Comparison of ENCODE assay signal across 8 cellular contexts in the genomic region with DNA sequence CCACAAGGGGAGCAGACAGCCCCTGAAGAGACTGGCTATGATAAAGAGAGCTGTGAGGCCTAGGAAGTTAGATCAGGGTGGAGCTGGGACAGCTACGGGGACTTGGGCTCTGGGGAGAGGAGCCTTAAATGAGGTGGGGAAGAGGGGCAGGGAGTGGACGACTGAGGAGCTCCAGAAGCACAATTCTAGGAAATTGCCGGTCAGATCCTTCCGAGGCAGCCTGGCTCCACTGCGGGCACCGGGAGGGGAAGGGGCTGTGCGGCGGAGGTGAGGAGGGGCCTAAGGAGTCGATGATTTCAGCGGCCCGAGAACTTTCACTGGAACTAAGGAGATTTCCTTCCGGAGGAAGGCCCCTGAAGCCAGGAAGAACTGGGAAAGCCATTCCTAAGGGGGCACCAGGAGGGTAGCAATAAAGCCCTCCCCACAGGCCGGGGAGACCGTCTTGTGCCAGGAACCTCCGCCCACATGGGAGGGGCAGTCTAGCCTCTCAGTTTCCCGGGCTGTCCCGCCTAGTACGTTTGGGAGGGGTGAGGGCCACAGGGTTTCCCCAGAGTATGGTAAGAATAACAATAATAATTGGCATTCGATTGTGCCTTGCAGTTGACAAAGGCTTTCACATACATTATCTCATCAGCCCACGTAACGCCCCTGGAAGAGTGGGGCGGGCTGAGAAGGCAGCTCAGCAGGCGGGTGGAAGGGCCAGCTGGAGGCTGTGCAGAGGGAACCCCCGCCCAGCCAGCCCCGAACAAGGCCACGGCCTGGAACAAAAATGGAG. TPM values are rescaled to one million over a fixed set of nuclear protein-coding genes. Genes with fewer than 3 reads are reported as not detected.
DNase-seq lines count a peak whose midpoint lies in the region; ATAC-seq and TF ChIP-seq lines count a peak whose summit lies in the region.

No MANE protein-coding gene starts in this region.

- H4K20me1 ChIP-seq in fibroblast of lung (ENCODE audit: control insufficient read depth, extremely low read depth, insufficient read depth, low read length), result no peaks in the 10 kb centered on the region

- intact Hi-C loops in Panc1 (cut with micrococcal nuclease; ENCODE audit: unreplicated experiment) (no loop called here), transverse colon (cut with DNase I; ENCODE audit: low total_unique reads) (no loop called here)

- peaks cover 8% of the 10 kb centered on the region for H3K4me1 Mint-ChIP-seq in HFFc6 (ENCODE audit: low read depth)

- H3K9me3 ChIP-seq in Panc1 (ENCODE audit: control insufficient read depth, insufficient read depth, low read depth, low read length), result no peaks in the 10 kb centered on the region
- no peaks in the 10 kb centered on the region for H3K9me3 ChIP-seq in fibroblast of lung (ENCODE audit: control insufficient read depth, insufficient read depth, low read depth, low read length)
- H3K9me3 ChIP-seq in muscle layer of colon (ENCODE audit: low read length), result no peaks in the 10 kb centered on the region
- no peaks in the 10 kb centered on the region for H3K9me3 ChIP-seq in transverse colon

- H3K9ac ChIP-seq in fibroblast of lung (ENCODE audit: insufficient read depth, low read length) (no peak overlapping the region), muscle layer of colon (ENCODE audit: low read length) (no peak overlapping the region)

- H3K36me3 Mint-ChIP-seq in HFFc6 (ENCODE audit: low read depth), result no peaks in the 10 kb centered on the region

- WGBS in transverse colon (ENCODE audit: low coverage in 1 of 2), 2 donors, result 44 to 53% methylated on average over 7 to 26 of the region's 26 CpGs

- H3K36me3 ChIP-seq in Panc1 (ENCODE audit: control insufficient read depth, insufficient read depth, low read length) (no peaks in the 10 kb centered on the region), fibroblast of lung (ENCODE audit: control insufficient read depth, insufficient read depth, low read length) (no peaks in the 10 kb centered on the region), muscle layer of colon (ENCODE audit: insufficient read depth, low read length) (no peaks in the 10 kb centered on the region), transverse colon (no peaks in the 10 kb centered on the region)

- H3K27me3 ChIP-seq in Panc1 (ENCODE audit: control insufficient read depth, insufficient read depth, low read length) (no peaks in the 10 kb centered on the region), fibroblast of lung (ENCODE audit: control insufficient read depth, insufficient read depth, low read length) (peaks cover 2% of the 10 kb centered on the region), muscle layer of colon (ENCODE audit: control insufficient read depth in 1 of 2, insufficient read depth in 2 of 2, low read length in 2 of 2) (no peaks in the 10 kb centered on the region), transverse colon (no peaks in the 10 kb centered on the region)

- H3K4me3 Mint-ChIP-seq in HFFc6, result no peak overlapping the region

- no peaks in the 10 kb centered on the region for H3K9me3 Mint-ChIP-seq in HFFc6

- H3K4me2 ChIP-seq in fibroblast of lung (ENCODE audit: extremely low read depth, insufficient read depth, low read length), result no peak overlapping the region

- POLR2A ChIA-PET in Panc1 (lab: Charles Lee), result interaction anchor here (0.6 kb wide), 1 partner anchor 29 kb away, joined by 3 read pairs; no protein-coding TSS in a partner anchor

- DNase-seq in Panc1 (ENCODE audit: low read depth, low spot score) (no peak), fibroblast of lung (ENCODE audit: low read depth in 2 of 2) (peak; percentile 53 to 61), transverse colon (no peak), NCI-H1092 (lab: John Stamatoyannopoulos, UW) (no peak), HFFc6 (no peak)

- in situ Hi-C loops in Panc1 (cut with HindIII; ENCODE audit: low pct_unique_long_range_greater_than_20kb, low sequenced_read_pairs) (no loop called here), transverse colon (cut with MboI; ENCODE audit: low pct_ligation_motif_present in 1 of 4, low pct_unique_long_range_greater_than_20kb in 1 of 4, low sequenced_read_pairs in 3 of 4) (loop anchor here in 1 of 4 donors (25.0 kb wide), 1 partner anchor 289 kb away; the partner anchor contains the start of genes JTB, RAB13 and RPS27)

- H3K27ac ChIP-seq in Panc1 (ENCODE audit: low read length), result 0 out of 2 replicates have a peak overlapping the region, but pooled peaks have one; percentile 32
- no peak overlapping the region for H3K27ac ChIP-seq in fibroblast of lung (ENCODE audit: insufficient read depth, low read length)
- H3K27ac ChIP-seq in muscle layer of colon (ENCODE audit: low read depth, low read length), result peak overlapping the region; percentile 58
- H3K27ac ChIP-seq in transverse colon, result peak overlapping the region; percentile 51 to 76 (median 69)

- H2AFZ ChIP-seq in fibroblast of lung (ENCODE audit: low read length), result peak overlapping the region; percentile 5

- no peak for TF ChIP-seq CTCF in Panc1 (IDR thresholded peaks at IDR 0.05)
- no peak for TF ChIP-seq CTCF in fibroblast of lung (conservative IDR thresholded peaks at IDR 0.05 in 1 of 2, IDR thresholded peaks at IDR 0.05 in 1 of 2; ENCODE audit: low read depth in 1 of 2, low read length in 2 of 2)
- no peak for TF ChIP-seq CTCF in transverse colon (IDR thresholded peaks at IDR 0.05)
- TF ChIP-seq CTCF in HFFc6 (IDR thresholded peaks at IDR 0.05), result no peak

- H3K27ac Mint-ChIP-seq in HFFc6, result no peak overlapping the region

- H3K27me3 Mint-ChIP-seq in HFFc6 (ENCODE audit: insufficient read depth), result peaks cover 2% of the 10 kb centered on the region

- H3K79me2 ChIP-seq in fibroblast of lung (ENCODE audit: control insufficient read depth, insufficient read depth, low read length), result no peaks in the 10 kb centered on the region

- no peak overlapping the region for H3K4me3 ChIP-seq in Panc1 (ENCODE audit: low read depth in 2 of 2, low read length in 2 of 2)
- no peak overlapping the region for H3K4me3 ChIP-seq in fibroblast of lung (replicated peaks in 1 of 4; ENCODE audit: control extremely low read depth in 1 of 4, insufficient read depth in 1 of 4, low read depth in 3 of 4, low read length in 4 of 4)
- no peak overlapping the region for H3K4me3 ChIP-seq in muscle layer of colon (ENCODE audit: low read depth in 1 of 2, low read length in 2 of 2)
- peak overlapping the region in 1 of 4 donors; percentile 11 for H3K4me3 ChIP-seq in transverse colon

- CTCF ChIA-PET in Panc1 (lab: Charles Lee), result no interaction called here

- BruUV-seq in Panc1 (replicated peaks; lab: Mats Ljungman, UMichigan), result no TSS peak

- no peak for TF ChIP-seq POLR2A in transverse colon (IDR thresholded peaks at IDR 0.05)

- ATAC-seq in Panc1, result no peak
- ATAC-seq in GM19328 (IDR thresholded peaks at IDR 0.05; ENCODE audit: unreplicated experiment), result no peak
- ATAC-seq in HG02870 (IDR thresholded peaks at IDR 0.05; ENCODE audit: unreplicated experiment), result no peak

- no peak for TF ChIP-seq EP300 in transverse colon (IDR thresholded peaks at IDR 0.05; ENCODE audit: low read depth)

- H3K4me1 ChIP-seq in Panc1 (ENCODE audit: control insufficient read depth, insufficient read depth, low read length) (peaks cover 7% of the 10 kb centered on the region), fibroblast of lung (ENCODE audit: control insufficient read depth, extremely low read depth, insufficient read depth, low read length) (peaks cover 8% of the 10 kb centered on the region), muscle layer of colon (ENCODE audit: insufficient read depth, low read length) (peaks cover 9% of the 10 kb centered on the region), transverse colon (peaks cover 0 to 3% (median 0%) of the 10 kb centered on the region in 4 donors)

RNA-seq across cellular contexts. Expression of gene NPR1, which starts 19.6 kb away (rescaled TPM):
- total RNA-seq in Panc1 (2021; ENCODE audit: unreplicated experiment) (0.36 TPM), fibroblast of lung (0.66 and 2.1 TPM in 2 replicates), transverse colon (10 to 100 TPM in 3 of 4 donors, 1 to 10 TPM in 1; 9.8 to 25.1 (median 13.4) TPM)
- 0.07 TPM for polyA plus RNA-seq in Panc1 (2012; ENCODE audit: insufficient read length)
- 0.14 and 0.60 TPM in 2 replicates for polyA plus RNA-seq in fibroblast of lung
- polyA plus RNA-seq in fibroblast of lung (2012), result 0.26 and 0.93 TPM in 2 replicates
- polyA minus RNA-seq in fibroblast of lung (ENCODE audit: low replicate concordance), result 0.39 and 3.8 TPM in 2 replicates
- total RNA-seq in HFFc6 (2021; fragmentation: NEBNext Ultra II Directional; extraction: Animal tissue kit (Norgen Biotek cat#: 25700)), result under 1 TPM in 1 of 6 experiments, not detected in 5; 0.05 TPM

RNA-seq across cellular contexts. Expression of gene ILF2, which starts 27.3 kb away (rescaled TPM):
- total RNA-seq in Panc1 (2021; ENCODE audit: unreplicated experiment) (221 TPM), fibroblast of lung (129 and 135 TPM in 2 replicates), transverse colon (100 to 1,000 TPM in 1 of 4 donors, 10 to 100 TPM in 3; 16.5 to 102 (median 66.5) TPM)
- 155 TPM for polyA plus RNA-seq in Panc1 (2012; ENCODE audit: insufficient read length)
- polyA plus RNA-seq in fibroblast of lung, result 235 and 344 TPM in 2 replicates
- 137 and 214 TPM in 2 replicates for polyA plus RNA-seq in fibroblast of lung (2012)
- polyA minus RNA-seq in fibroblast of lung (ENCODE audit: low replicate concordance), result 141 and 203 TPM in 2 replicates
- total RNA-seq in HFFc6 (2021; fragmentation: NEBNext Ultra II Directional; extraction: Animal tissue kit (Norgen Biotek cat#: 25700)), result 100 to 1,000 TPM; 127 to 169 (median 156) TPM

RNA-seq across cellular contexts. Expression of gene INTS3, which starts 29.8 kb away (rescaled TPM):
- total RNA-seq in Panc1 (2021; ENCODE audit: unreplicated experiment) (77.3 TPM), fibroblast of lung (30.0 and 37.3 TPM in 2 replicates), transverse colon (10 to 100 TPM; 26.1 to 35.6 (median 28.0) TPM)
- 71.5 TPM for polyA plus RNA-seq in Panc1 (2012; ENCODE audit: insufficient read length)
- polyA plus RNA-seq in fibroblast of lung, result 31.4 and 42.2 TPM in 2 replicates
- 21.9 and 31.0 TPM in 2 replicates for polyA plus RNA-seq in fibroblast of lung (2012)
- polyA minus RNA-seq in fibroblast of lung (ENCODE audit: low replicate concordance), result 62.4 and 69.9 TPM in 2 replicates
- total RNA-seq in HFFc6 (2021; fragmentation: NEBNext Ultra II Directional; extraction: Animal tissue kit (Norgen Biotek cat#: 25700)), result 10 to 100 TPM; 33.6 to 43.8 (median 36.4) TPM

RNA-seq across cellular contexts. Expression of gene SNAPIN, which starts 39.6 kb away (rescaled TPM):
- total RNA-seq in Panc1 (2021; ENCODE audit: unreplicated experiment) (46.8 TPM), fibroblast of lung (72.7 and 76.5 TPM in 2 replicates), transverse colon (10 to 100 TPM; 10.5 to 38.4 (median 27.4) TPM)
- polyA plus RNA-seq in Panc1 (2012; ENCODE audit: insufficient read length), result 45.1 TPM
- polyA plus RNA-seq in fibroblast of lung, result 52.0 and 56.8 TPM in 2 replicates
- 49.7 and 52.3 TPM in 2 replicates for polyA plus RNA-seq in fibroblast of lung (2012)
- polyA minus RNA-seq in fibroblast of lung (ENCODE audit: low replicate concordance), result 17.7 and 20.9 TPM in 2 replicates
- total RNA-seq in HFFc6 (2021; fragmentation: NEBNext Ultra II Directional; extraction: Animal tissue kit (Norgen Biotek cat#: 25700)), result 10 to 100 TPM; 40.7 to 46.7 (median 42.4) TPM

Comparison
In these comparisons a context has a peak if more than half of its experiments do, and no peak if none do; other contexts are left out.
1. DNase-seq: peak in fibroblast of lung (2 of 2); none in Panc1 (single experiment), transverse colon (single experiment), NCI-H1092 (single experiment) and HFFc6 (single experiment).